13 cellular contexts compared by ENCODE assay signal in the genomic region with DNA sequence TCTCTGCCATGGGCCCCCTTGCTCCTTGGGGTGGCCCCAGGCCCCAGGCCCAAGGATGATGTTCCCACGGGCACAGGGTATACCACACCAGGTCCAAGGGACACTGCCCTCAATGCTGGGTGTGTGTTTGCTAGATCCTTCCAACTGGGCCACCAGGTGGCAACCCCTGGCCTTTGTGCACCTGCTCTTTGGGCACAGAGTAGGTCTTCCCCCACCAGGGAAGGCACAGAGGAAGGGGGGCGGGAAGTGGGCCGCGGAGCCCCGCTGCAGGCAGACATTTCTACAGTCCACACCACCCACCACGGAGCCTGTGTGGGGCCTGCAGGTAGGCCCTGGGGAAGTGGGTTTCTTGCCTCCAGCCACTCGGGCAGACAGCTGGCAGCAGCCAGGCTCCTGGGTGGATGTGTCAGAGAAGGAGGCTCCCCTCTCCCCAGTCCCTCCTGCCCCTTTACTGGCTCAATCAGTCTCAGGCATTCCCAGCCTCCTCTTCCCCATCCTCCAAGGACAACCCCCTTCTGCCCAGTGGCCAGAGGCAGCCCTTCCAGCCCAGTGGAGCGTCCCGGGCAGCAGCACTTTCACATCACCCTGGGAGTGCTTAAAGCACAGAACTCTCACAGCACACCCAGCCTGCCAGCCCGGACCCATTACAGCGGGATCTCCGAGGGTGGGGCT.
DNase-seq lines count a peak whose midpoint lies in the region; ATAC-seq and TF ChIP-seq lines count a peak whose summit lies in the region.
"Had no signal": no experiment of that assay in that cellular context is flagged by ENCODE, and none has a peak within 500 bp of the region (broad histone marks: within the 10 kb centered on the region; RNA-seq: fewer than 3 reads in every experiment).

No MANE protein-coding gene starts in this region.

- H3K27ac ChIP-seq in VCaP, result no peak overlapping the region
- H3K27ac ChIP-seq in tibial artery, result peak overlapping the region; percentile 6 to 22
- H3K27ac ChIP-seq: HL-60 had no signal

- peaks cover 7% of the 10 kb centered on the region for H3K4me1 Mint-ChIP-seq in T-helper 2 cell treated with Interferon-gamma antibody and Interleukin-4, amounts not matched to agents 5 μg/mL and 100 μg/mL, for 36 hours (ENCODE audit: low read depth)

- no peak overlapping the region for H3K4me3 Mint-ChIP-seq in T-helper 2 cell treated with Interferon-gamma antibody and Interleukin-4, amounts not matched to agents 5 μg/mL and 100 μg/mL, for 36 hours
- H3K4me3 Mint-ChIP-seq: activated CD8-positive, alpha-beta memory T cell treated with anti-CD3 and anti-CD28 coated beads, Interleukin-2, amount 10 ng/mL, durations not matched to agents 7 days and 5 days; activated naive CD8-positive, alpha-beta T cell treated with anti-CD3 and anti-CD28 coated beads for 36 hours; natural killer cell had no signal

- DNase-seq in kidney glomerular epithelial cell (lab: John Stamatoyannopoulos, UW) (peak; percentile 87), tibial artery (no peak), SIG-M5 (lab: John Stamatoyannopoulos, UW) (no peak)
- DNase-seq in T-helper 2 cell treated with Interferon-gamma antibody and Interleukin-4, amounts not matched to agents 5 μg/mL and 100 μg/mL, for 36 hours (ENCODE audit: low spot score), result no peak
- DNase-seq: activated CD8-positive, alpha-beta memory T cell treated with anti-CD3 and anti-CD28 coated beads, Interleukin-2, amount 10 ng/mL, durations not matched to agents 7 days and 5 days; activated naive CD8-positive, alpha-beta T cell treated with anti-CD3 and anti-CD28 coated beads for 36 hours; MG63; natural killer cell; NCI-H446 treated with DMSO at 0.1 percent for 48 hours had no signal

- ATAC-seq in GM19324 (IDR thresholded peaks at IDR 0.05; ENCODE audit: low FRiP score, unreplicated experiment), result no peak
- ATAC-seq: activated CD8-positive, alpha-beta memory T cell treated with anti-CD3 and anti-CD28 coated beads, Interleukin-2, amount 10 ng/mL, durations not matched to agents 7 days and 5 days; natural killer cell had no signal

- H3K9me3 ChIP-seq in tibial artery, result no peaks in the 10 kb centered on the region
- H3K9me3 ChIP-seq: MG63 had no signal

- no peaks in the 10 kb centered on the region for H3K27me3 Mint-ChIP-seq in T-helper 2 cell treated with Interferon-gamma antibody and Interleukin-4, amounts not matched to agents 5 μg/mL and 100 μg/mL, for 36 hours (ENCODE audit: low read depth)
- H3K27me3 Mint-ChIP-seq: activated CD8-positive, alpha-beta memory T cell treated with anti-CD3 and anti-CD28 coated beads, Interleukin-2, amount 10 ng/mL, durations not matched to agents 7 days and 5 days; activated naive CD8-positive, alpha-beta T cell treated with anti-CD3 and anti-CD28 coated beads for 36 hours had no signal

- H3K36me3 ChIP-seq in tibial artery, result peaks cover 35 to 78% (median 64%) of the 10 kb centered on the region in 3 donors

- peaks cover 2% of the 10 kb centered on the region for H3K36me3 Mint-ChIP-seq in T-helper 2 cell treated with Interferon-gamma antibody and Interleukin-4, amounts not matched to agents 5 μg/mL and 100 μg/mL, for 36 hours (ENCODE audit: low read depth)
- H3K36me3 Mint-ChIP-seq: activated CD8-positive, alpha-beta memory T cell treated with anti-CD3 and anti-CD28 coated beads, Interleukin-2, amount 10 ng/mL, durations not matched to agents 7 days and 5 days; activated naive CD8-positive, alpha-beta T cell treated with anti-CD3 and anti-CD28 coated beads for 36 hours; natural killer cell had no signal

- intact Hi-C loops in tibial artery (cut with DNase I; ENCODE audit: low total_unique reads), result no loop called here

- TF ChIP-seq CTCF in GM12875 (IDR thresholded peaks at IDR 0.05; ENCODE audit: borderline replicate concordance, insufficient read depth, low read depth, low read length) (0 out of 2 replicates have a peak, but pooled peaks have one; percentile 2), VCaP (conservative IDR thresholded peaks at IDR 0.05) (peak; percentile 17; the same call in 1 of the 2 replicates), tibial artery (IDR thresholded peaks at IDR 0.05) (no peak)

- H3K4me3 ChIP-seq in GM12875 (ENCODE audit: low read depth, low read length) (no peak overlapping the region), tibial artery (no peak overlapping the region)
- H3K4me3 ChIP-seq: MG63 had no signal

- H3K27ac Mint-ChIP-seq in T-helper 2 cell treated with Interferon-gamma antibody and Interleukin-4, amounts not matched to agents 5 μg/mL and 100 μg/mL, for 36 hours, result no peak overlapping the region
- H3K27ac Mint-ChIP-seq: activated CD8-positive, alpha-beta memory T cell treated with anti-CD3 and anti-CD28 coated beads, Interleukin-2, amount 10 ng/mL, durations not matched to agents 7 days and 5 days; activated naive CD8-positive, alpha-beta T cell treated with anti-CD3 and anti-CD28 coated beads for 36 hours had no signal

- H3K27me3 ChIP-seq in tibial artery, result no peaks in the 10 kb centered on the region
- H3K27me3 ChIP-seq: MG63 had no signal

- peaks cover 6 to 65% (median 29%) of the 10 kb centered on the region in 4 donors for H3K4me1 ChIP-seq in tibial artery

- H3K9me3 Mint-ChIP-seq in T-helper 2 cell treated with Interferon-gamma antibody and Interleukin-4, amounts not matched to agents 5 μg/mL and 100 μg/mL, for 36 hours, result no peaks in the 10 kb centered on the region
- H3K9me3 Mint-ChIP-seq: activated naive CD8-positive, alpha-beta T cell treated with anti-CD3 and anti-CD28 coated beads for 36 hours; natural killer cell had no signal

Comparison
In these comparisons a context has a peak if more than half of its experiments do, and no peak if none do; other contexts are left out.
1. CTCF ChIP-seq: peak in GM12875 (single experiment) and VCaP (single experiment); none in tibial artery (0 of 2).